In the genomic region with DNA sequence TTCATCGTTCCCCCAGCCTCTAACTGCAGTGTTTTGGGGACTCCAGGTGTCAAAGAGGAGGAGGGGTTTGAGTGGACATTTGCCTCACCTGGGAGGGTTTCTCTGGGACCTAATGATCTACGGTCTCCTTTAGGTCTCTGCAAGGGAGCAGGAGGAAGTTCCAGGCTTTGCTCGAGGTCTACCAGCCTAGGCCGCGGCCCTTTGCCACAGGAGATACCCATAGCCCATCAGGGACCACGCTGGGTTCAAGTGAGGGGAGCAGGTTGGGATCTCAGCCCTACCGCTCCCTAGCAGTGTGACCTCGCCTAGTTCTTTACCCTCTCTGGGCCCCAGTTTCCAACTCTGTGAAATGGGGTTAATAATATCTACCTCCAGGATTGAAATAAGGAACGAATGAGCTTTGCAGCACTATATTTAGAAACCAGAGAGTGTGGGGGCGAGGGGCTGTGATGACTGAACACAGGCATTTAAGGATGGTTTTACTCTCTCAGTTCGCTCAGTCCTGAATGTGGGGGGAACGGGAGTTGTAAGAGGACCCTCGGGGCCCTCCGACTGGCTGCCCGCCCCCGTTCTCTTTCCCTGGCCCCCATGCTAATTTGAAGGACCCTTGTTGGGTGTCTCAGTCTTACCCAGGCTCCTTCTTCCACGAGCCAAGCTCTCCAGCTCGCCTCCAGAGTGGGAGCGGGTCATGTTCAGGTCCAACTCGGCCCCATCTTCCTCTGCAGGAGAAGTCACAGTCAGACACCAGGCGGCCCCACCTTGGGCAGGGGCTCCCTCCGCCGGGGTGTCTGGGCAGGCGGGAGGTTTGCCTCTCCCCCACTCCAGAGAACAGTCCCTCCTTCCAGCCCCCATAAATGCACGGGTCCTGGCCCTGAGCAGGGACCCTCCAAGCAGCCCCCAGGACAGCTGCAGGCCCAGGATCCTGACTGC, we compare ENCODE assay signal across 1 cellular context.
TF ChIP-seq lines count a peak whose summit lies in the region.

No MANE protein-coding gene starts in this region.

TF ChIP-seq in H1, 55 proteins besides CTCF, POLR2A, EP300 and RAD21:
- TF ChIP-seq SIX5 (IDR thresholded peaks at IDR 0.05; ENCODE audit: low read depth, low read length), result no peak
- TF ChIP-seq CHD2 (IDR thresholded peaks at IDR 0.05; ENCODE audit: low read length), result no peak
- TF ChIP-seq BRCA1 (IDR thresholded peaks at IDR 0.05; ENCODE audit: low read depth, low read length), result no peak
- no peak for TF ChIP-seq CEBPB (IDR thresholded peaks at IDR 0.05; ENCODE audit: low read depth, low read length)
TF ChIP-seq in H1: peak in this region for 0.
